In genomic region chr15:66865622-66866611, GRCh38 we compare ENCODE assay signal across 8 cellular contexts.
A peak's percentile ranks its signal among the peaks of the same experiment; 100 is the strongest.
DNase-seq lines count a peak whose midpoint lies in the region; ATAC-seq, FAIRE-seq and TF ChIP-seq lines count a peak whose summit lies in the region.

No MANE protein-coding gene starts in this region.

- WGBS in hepatocyte (ENCODE audit: low lambda C conversion rate, missing lambda C conversion rate) = 83% methylated on average over 15 of the region's 15 CpGs

- peaks cover 22% of the 10 kb centered on the region for H3K4me1 Mint-ChIP-seq in mesothelial cell of epicardium
- H3K4me1 Mint-ChIP-seq in activated naive CD4-positive, alpha-beta T cell treated with anti-CD3 and anti-CD28 coated beads for 36 hours (ENCODE audit: low read depth) = no peaks in the 10 kb centered on the region

- no peaks in the 10 kb centered on the region for H3K9me2 ChIP-seq in hepatocyte (replicated peaks; ENCODE audit: insufficient read depth)

- no peaks in the 10 kb centered on the region for H3K79me2 ChIP-seq in hepatocyte

- H3K4me3 Mint-ChIP-seq in mesothelial cell of epicardium = no peak overlapping the region
- no peak overlapping the region for H3K4me3 Mint-ChIP-seq in activated naive CD4-positive, alpha-beta T cell treated with anti-CD3 and anti-CD28 coated beads for 36 hours

- H3K4me1 ChIP-seq in hepatocyte (ENCODE audit: insufficient read depth) = no peaks in the 10 kb centered on the region

- H3K27ac ChIP-seq in hepatocyte = no peak overlapping the region

- H3K27me3 ChIP-seq in hepatocyte = no peaks in the 10 kb centered on the region

- no peak overlapping the region for H3K4me3 ChIP-seq in hepatocyte

- H3K27me3 Mint-ChIP-seq in mesothelial cell of epicardium (ENCODE audit: low read depth) = no peaks in the 10 kb centered on the region
- peaks cover 22% of the 10 kb centered on the region for H3K27me3 Mint-ChIP-seq in activated naive CD4-positive, alpha-beta T cell treated with anti-CD3 and anti-CD28 coated beads for 36 hours (ENCODE audit: low read depth)

- ATAC-seq in GM18867 (IDR thresholded peaks at IDR 0.05; ENCODE audit: unreplicated experiment) = peak; percentile 77
- ATAC-seq in HG02885 (IDR thresholded peaks at IDR 0.05; ENCODE audit: poor library complexity, unreplicated experiment) = peak; percentile 70

- CTCF ChIA-PET in activated naive CD4-positive, alpha-beta T cell treated with anti-CD3 and anti-CD28 coated beads for 36 hours (lab: Charles Lee) = interaction anchor here (1.3 to 2.9 kb wide), 2 partner anchors 14 to 261 kb away, joined by 3 to 16 read pairs; no protein-coding TSS in a partner anchor

- peak overlapping the region; percentile 53 for H3K27ac Mint-ChIP-seq in mesothelial cell of epicardium
- no peak overlapping the region for H3K27ac Mint-ChIP-seq in activated naive CD4-positive, alpha-beta T cell treated with anti-CD3 and anti-CD28 coated beads for 36 hours

- H4K20me1 ChIP-seq in hepatocyte (ENCODE audit: insufficient read depth, poor library complexity, severe bottlenecking) = no peaks in the 10 kb centered on the region

- no peak for FAIRE-seq in H54 (lab: Jason Lieb, UNC)

- TF ChIP-seq CTCF in mesothelial cell of epicardium (IDR thresholded peaks at IDR 0.05; ENCODE audit: unreplicated experiment) (no peak), hepatocyte (IDR thresholded peaks at IDR 0.05; ENCODE audit: poor library complexity) (no peak)

- H2AFZ ChIP-seq in hepatocyte = no peak overlapping the region

- H3K4me2 ChIP-seq in hepatocyte = no peak overlapping the region

- H3K9me3 ChIP-seq in hepatocyte (ENCODE audit: low read depth) = no peaks in the 10 kb centered on the region

- DNase-seq in SKM-1 treated with dmso at 0.1 percent for 144 hours (lab: John Stamatoyannopoulos, UW; ENCODE audit: unreplicated experiment) (peak; percentile 96), mesothelial cell of epicardium (ENCODE audit: low spot score in 2 of 2, unreplicated experiment in 2 of 2) (peak in 1 of 2 experiments; percentile 34), hepatocyte (ENCODE audit: low spot score) (no peak), H54 (ENCODE audit: insufficient read length, low spot score) (no peak), hepatic stellate cell (ENCODE audit: low spot score) (no peak)
- no peak for DNase-seq in activated naive CD4-positive, alpha-beta T cell treated with anti-CD3 and anti-CD28 coated beads for 36 hours

- TF ChIP-seq POLR2A in H54 (IDR thresholded peaks at IDR 0.05; ENCODE audit: low read depth, low read length) = no peak

- intact Hi-C loops in activated naive CD4-positive, alpha-beta T cell treated with anti-CD3 and anti-CD28 coated beads for 36 hours (cut with micrococcal nuclease) = no loop called here

- peaks cover 13% of the 10 kb centered on the region for H3K36me3 Mint-ChIP-seq in mesothelial cell of epicardium
- H3K36me3 Mint-ChIP-seq in activated naive CD4-positive, alpha-beta T cell treated with anti-CD3 and anti-CD28 coated beads for 36 hours (ENCODE audit: low read depth) = no peaks in the 10 kb centered on the region

- no peaks in the 10 kb centered on the region for H3K36me3 ChIP-seq in hepatocyte (replicated peaks; ENCODE audit: insufficient read depth, low read depth)

- H3K9me3 Mint-ChIP-seq in mesothelial cell of epicardium = peaks cover 9% of the 10 kb centered on the region
- H3K9me3 Mint-ChIP-seq in activated naive CD4-positive, alpha-beta T cell treated with anti-CD3 and anti-CD28 coated beads for 36 hours = no peaks in the 10 kb centered on the region
